Comparison of ENCODE assay signal across 22 cellular contexts in the genomic region with DNA sequence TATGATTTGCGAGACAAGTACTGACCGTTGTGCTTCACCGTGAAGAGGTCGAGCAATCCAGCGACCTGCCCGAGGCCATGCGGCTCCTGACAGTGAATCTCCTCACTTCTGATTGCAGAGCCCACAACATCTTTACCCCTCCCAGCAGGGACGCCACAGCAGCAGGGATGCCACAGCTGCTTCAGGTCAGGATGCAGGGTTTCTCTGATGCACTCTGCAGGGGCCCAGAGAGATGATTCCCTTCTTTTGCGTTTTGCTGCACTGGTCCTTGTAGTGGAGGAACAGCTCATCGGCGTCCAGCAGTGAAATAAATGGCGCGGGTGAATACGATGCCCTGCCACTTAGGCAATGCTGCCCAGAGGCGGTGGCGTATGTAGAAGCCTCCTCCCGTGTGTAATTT.
"Had no signal": no experiment of that assay in that cellular context is flagged by ENCODE, and none has a peak within 500 bp of the region (broad histone marks: within the 10 kb centered on the region; RNA-seq: fewer than 3 reads in every experiment).

No MANE protein-coding gene starts in this region.

- H3K27me3 ChIP-seq: heart left ventricle, suprapubic skin, tibial nerve had no signal

- H3K4me3 ChIP-seq: heart left ventricle, lower lobe of right lung, suprapubic skin, tibial nerve had no signal

- H3K9me3 ChIP-seq: heart left ventricle, lower lobe of right lung, suprapubic skin, tibial nerve had no signal

- H3K27ac ChIP-seq: heart left ventricle, lower lobe of right lung, suprapubic skin, tibial nerve had no signal

- DNase-seq: activated CD4-positive, alpha-beta memory T cell treated with anti-CD3 and anti-CD28 coated beads, Interleukin-2, amount 10 ng/mL, durations not matched to agents 7 days and 5 days; activated CD4-positive, alpha-beta T cell treated with anti-CD3 and anti-CD28 coated beads for 1 hour; activated CD4-positive, alpha-beta T cell treated with anti-CD3 and anti-CD28 coated beads, Interleukin-2, amount 10 ng/mL, durations not matched to agents 7 days and 5 days; activated CD8-positive, alpha-beta memory T cell treated with anti-CD3 and anti-CD28 coated beads, Interleukin-2, amount 50 U/mL, for 48 hours; activated gamma-delta T cell treated with Interleukin-2 at 50 U/mL for 16 hours; activated naive CD8-positive, alpha-beta T cell treated with anti-CD3 and anti-CD28 coated beads, Interleukin-2, amount 50 U/mL, for 24 hours; activated T-cell treated with anti-CD3 and anti-CD28 coated beads, Interleukin-2, amount 50 U/mL, for 24 hours; amygdala; caudate nucleus; cortex of kidney; effector memory CD8-positive, alpha-beta T cell; foreskin fibroblast; heart left ventricle; hypothalamus; kidney glomerular epithelial cell; lower lobe of right lung; mesenchymal stem cell; naive thymus-derived CD8-positive, alpha-beta T cell; stimulated activated naive CD4-positive, alpha-beta T cell; T-helper 9 cell had no signal
